Comparison of ENCODE assay signal across 1 cellular context in the genomic region with DNA sequence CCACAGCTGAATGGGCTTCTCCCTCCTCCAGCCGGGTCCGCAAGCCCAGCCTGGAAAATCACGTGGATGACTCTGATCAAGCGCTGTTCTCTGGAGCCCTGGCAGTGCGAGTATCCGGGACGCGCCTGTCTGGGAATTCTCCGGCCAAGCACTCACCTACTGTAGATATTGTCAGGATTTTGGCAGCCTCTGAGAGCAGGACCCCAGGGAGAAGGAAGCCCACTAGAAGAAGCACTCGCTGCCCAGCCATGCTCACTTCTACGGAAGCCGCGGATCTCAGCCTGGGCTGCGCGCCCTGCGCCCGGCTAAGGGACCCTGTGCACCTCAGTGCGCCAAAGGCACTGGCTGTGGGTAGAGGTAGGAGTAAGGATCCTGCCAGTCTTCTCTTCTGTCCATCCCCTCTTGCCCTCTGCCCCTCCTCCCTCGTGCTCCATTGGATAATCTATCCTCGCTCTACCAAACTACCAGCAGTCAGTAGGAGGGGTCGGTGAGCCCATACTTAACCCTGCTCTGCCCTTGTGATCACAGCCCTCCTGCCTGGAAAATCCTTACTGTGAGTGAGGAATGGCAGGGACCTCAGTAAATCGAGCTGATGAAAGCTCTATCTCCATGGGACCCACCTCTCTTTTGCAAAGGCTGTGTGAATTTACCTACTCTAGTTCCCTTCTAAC.
TF ChIP-seq lines count a peak whose summit lies in the region.

A gene with protein sequence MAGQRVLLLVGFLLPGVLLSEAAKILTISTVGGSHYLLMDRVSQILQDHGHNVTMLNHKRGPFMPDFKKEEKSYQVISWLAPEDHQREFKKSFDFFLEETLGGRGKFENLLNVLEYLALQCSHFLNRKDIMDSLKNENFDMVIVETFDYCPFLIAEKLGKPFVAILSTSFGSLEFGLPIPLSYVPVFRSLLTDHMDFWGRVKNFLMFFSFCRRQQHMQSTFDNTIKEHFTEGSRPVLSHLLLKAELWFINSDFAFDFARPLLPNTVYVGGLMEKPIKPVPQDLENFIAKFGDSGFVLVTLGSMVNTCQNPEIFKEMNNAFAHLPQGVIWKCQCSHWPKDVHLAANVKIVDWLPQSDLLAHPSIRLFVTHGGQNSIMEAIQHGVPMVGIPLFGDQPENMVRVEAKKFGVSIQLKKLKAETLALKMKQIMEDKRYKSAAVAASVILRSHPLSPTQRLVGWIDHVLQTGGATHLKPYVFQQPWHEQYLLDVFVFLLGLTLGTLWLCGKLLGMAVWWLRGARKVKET (minus strand): TSS at position 343 of the 671 bp plus-strand sequence. CDS start 93 bp downstream, at position 250.

TF ChIP-seq in HepG2, 621 proteins besides CTCF, POLR2A, EP300 and RAD21:
- TF ChIP-seq, protein P1, sequence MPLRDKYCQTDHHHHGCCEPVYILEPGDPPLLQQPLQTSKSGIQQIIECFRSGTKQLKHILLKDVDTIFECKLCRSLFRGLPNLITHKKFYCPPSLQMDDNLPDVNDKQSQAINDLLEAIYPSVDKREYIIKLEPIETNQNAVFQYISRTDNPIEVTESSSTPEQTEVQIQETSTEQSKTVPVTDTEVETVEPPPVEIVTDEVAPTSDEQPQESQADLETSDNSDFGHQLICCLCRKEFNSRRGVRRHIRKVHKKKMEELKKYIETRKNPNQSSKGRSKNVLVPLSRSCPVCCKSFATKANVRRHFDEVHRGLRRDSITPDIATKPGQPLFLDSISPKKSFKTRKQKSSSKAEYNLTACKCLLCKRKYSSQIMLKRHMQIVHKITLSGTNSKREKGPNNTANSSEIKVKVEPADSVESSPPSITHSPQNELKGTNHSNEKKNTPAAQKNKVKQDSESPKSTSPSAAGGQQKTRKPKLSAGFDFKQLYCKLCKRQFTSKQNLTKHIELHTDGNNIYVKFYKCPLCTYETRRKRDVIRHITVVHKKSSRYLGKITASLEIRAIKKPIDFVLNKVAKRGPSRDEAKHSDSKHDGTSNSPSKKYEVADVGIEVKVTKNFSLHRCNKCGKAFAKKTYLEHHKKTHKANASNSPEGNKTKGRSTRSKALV (CRISPR knock-in tag; IDR thresholded peaks at IDR 0.05) = peak; percentile 48; the same call in 1 of the 2 replicates
- no peak for TF ChIP-seq ZNF891 (CRISPR knock-in tag; IDR thresholded peaks at IDR 0.05)
